ENCODE assay signal across 8 cellular contexts in genomic region chr3:9808345-9809037, GRCh38. TPM values are rescaled to one million over a fixed set of nuclear protein-coding genes. Genes with fewer than 3 reads are reported as not detected.
DNase-seq lines count a peak whose midpoint lies in the region; ATAC-seq and TF ChIP-seq lines count a peak whose summit lies in the region.

No MANE protein-coding gene starts in this region.

- TF ChIP-seq CTCF in epithelial cell of proximal tubule (conservative IDR thresholded peaks at IDR 0.05; ENCODE audit: low read depth, low read length), result peak; percentile 45

- H3K4me1 ChIP-seq in rectal smooth muscle tissue (ENCODE audit: control insufficient read depth, insufficient read depth, low read length), result no peaks in the 10 kb centered on the region

- DNase-seq in NCI-H510A (lab: John Stamatoyannopoulos, UW) (peak; percentile 4), NCI-H510A treated with DMSO at 0.1 percent for 48 hours (lab: John Stamatoyannopoulos, UW) (no peak), NCI-H526 treated with DMSO at 0.1 percent for 48 hours (lab: John Stamatoyannopoulos, UW) (peak; percentile 13), epithelial cell of proximal tubule (ENCODE audit: low read depth) (no peak), epidermal melanocyte (ENCODE audit: insufficient read length, low spot score) (no peak)
- peak; percentile 72 for DNase-seq in activated CD8-positive, alpha-beta memory T cell treated with anti-CD3 and anti-CD28 coated beads for 24 hours

- no peaks in the 10 kb centered on the region for H3K27me3 ChIP-seq in rectal smooth muscle tissue (ENCODE audit: control insufficient read depth, insufficient read depth, low read length)

- H3K9ac ChIP-seq in rectal smooth muscle tissue (ENCODE audit: low read length), result no peak overlapping the region

- ATAC-seq in HG02588 (IDR thresholded peaks at IDR 0.05; ENCODE audit: unreplicated experiment), result peak; percentile 29

- H3K27ac ChIP-seq in rectal smooth muscle tissue (ENCODE audit: low read depth, low read length), result peak overlapping the region; percentile 90

- peaks cover 32% of the 10 kb centered on the region for H3K36me3 ChIP-seq in rectal smooth muscle tissue (ENCODE audit: control insufficient read depth, insufficient read depth, low read length)

- no peak overlapping the region for H3K4me3 ChIP-seq in epithelial cell of proximal tubule (ENCODE audit: low read depth, low read length)
- no peak overlapping the region for H3K4me3 ChIP-seq in rectal smooth muscle tissue (ENCODE audit: low read length)

RNA-seq across cellular contexts. Expression of gene TTLL3, which starts 1.6 kb away (rescaled TPM):
- 5.3 and 9.7 TPM in 2 replicates for total RNA-seq in epithelial cell of proximal tubule

RNA-seq across cellular contexts. Expression of gene ARPC4, which starts 15.6 kb away (rescaled TPM):
- total RNA-seq in epithelial cell of proximal tubule, result 153 and 296 TPM in 2 replicates

RNA-seq across cellular contexts. Expression of gene TADA3, which starts 16.2 kb away (rescaled TPM):
- total RNA-seq in epithelial cell of proximal tubule, result 54.7 and 73.9 TPM in 2 replicates

RNA-seq across cellular contexts. Expression of gene RPUSD3, which starts 35.3 kb away (rescaled TPM):
- 45.1 and 71.8 TPM in 2 replicates for total RNA-seq in epithelial cell of proximal tubule

RNA-seq across cellular contexts. Expression of gene CAMK1, which starts 38.7 kb away (rescaled TPM):
- 40.1 and 41.0 TPM in 2 replicates for total RNA-seq in epithelial cell of proximal tubule

Comparison
In these comparisons a context has a peak if more than half of its experiments do, and no peak if none do; other contexts are left out.
1. DNase-seq: peak in NCI-H510A (single experiment), NCI-H526 treated with DMSO at 0.1 percent for 48 hours (single experiment) and activated CD8-positive, alpha-beta memory T cell treated with anti-CD3 and anti-CD28 coated beads for 24 hours (single experiment); none in NCI-H510A treated with DMSO at 0.1 percent for 48 hours (single experiment), epithelial cell of proximal tubule (single experiment) and epidermal melanocyte (single experiment).